ENCODE assay signal across 8 cellular contexts in the genomic region with DNA sequence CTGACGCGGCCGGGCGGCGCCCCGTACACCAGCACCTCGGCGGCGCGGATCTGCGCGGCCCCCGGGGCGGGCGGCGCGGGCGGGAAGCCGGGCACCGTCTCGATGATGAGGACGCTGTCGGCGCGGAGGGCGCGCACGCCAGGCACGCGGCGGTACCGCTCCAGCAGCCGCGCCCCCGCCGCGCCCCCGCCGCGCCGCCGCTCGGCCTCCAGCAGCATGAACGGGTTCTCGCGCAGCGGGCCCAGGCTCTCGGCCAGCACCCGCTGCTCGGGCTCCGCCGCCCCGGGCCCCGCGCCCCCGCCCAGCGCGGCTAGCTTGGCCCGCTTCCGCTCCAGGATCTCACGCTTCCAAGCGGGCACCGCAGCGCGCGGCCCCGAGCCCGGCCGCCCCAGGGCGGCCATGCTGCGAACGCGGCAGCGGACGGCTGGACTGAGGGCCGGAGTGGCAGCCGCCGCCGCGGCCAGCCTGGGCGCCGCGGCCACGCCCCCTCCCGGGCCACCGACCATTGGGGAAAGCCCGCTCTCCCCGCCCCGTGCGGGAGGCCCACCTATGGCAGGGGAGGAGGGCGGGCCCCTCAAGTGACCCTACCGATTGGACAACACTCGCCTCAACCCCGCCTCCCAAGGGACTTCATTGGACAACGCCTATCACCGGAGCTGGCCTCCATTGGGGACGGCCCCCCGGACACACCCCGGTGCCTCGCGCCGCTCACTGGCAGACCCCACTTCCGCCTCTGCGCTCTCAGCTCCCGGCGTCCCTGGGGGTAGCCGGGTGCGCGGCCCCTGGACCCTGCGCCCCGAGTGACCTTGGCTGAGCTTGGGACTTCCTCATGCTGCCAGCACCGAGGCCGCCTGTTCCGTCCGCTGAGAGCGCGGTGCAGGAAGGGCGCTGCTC. TPM values are rescaled to one million over a fixed set of nuclear protein-coding genes. Genes with fewer than 3 reads are reported as not detected.
DNase-seq lines count a peak whose midpoint lies in the region; ATAC-seq and TF ChIP-seq lines count a peak whose summit lies in the region.

A gene with protein sequence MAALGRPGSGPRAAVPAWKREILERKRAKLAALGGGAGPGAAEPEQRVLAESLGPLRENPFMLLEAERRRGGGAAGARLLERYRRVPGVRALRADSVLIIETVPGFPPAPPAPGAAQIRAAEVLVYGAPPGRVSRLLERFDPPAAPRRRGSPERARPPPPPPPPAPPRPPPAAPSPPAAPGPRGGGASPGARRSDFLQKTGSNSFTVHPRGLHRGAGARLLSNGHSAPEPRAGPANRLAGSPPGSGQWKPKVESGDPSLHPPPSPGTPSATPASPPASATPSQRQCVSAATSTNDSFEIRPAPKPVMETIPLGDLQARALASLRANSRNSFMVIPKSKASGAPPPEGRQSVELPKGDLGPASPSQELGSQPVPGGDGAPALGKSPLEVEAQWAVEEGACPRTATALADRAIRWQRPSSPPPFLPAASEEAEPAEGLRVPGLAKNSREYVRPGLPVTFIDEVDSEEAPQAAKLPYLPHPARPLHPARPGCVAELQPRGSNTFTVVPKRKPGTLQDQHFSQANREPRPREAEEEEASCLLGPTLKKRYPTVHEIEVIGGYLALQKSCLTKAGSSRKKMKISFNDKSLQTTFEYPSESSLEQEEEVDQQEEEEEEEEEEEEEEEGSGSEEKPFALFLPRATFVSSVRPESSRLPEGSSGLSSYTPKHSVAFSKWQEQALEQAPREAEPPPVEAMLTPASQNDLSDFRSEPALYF (minus strand): TSS at position 431 of the 894 bp plus-strand sequence. CDS start 30 bp downstream, at position 401.

- peaks cover 20% of the 10 kb centered on the region for H3K4me1 Mint-ChIP-seq in activated T-helper 2 cell treated with anti-CD3 and anti-CD28 coated beads, Interferon-gamma antibody, Interleukin-2, Interleukin-4, amounts not matched to agents 10 μg/mL and 5 μg/mL and 100 μg/mL, durations not matched to agents 14 hours and 24 hours and 36 hours (ENCODE audit: low read depth)
- peaks cover 16 to 32% of the 10 kb centered on the region in 2 donors for H3K4me1 Mint-ChIP-seq in natural killer cell

- POLR2A ChIA-PET in RWPE1 (lab: Yijun Ruan, JAX; ENCODE audit: low non-redundant PET): interaction anchor here (0.5 to 0.9 kb wide), 6 partner anchors 22 to 85 kb away, joined by 3 read pairs; a partner anchor contains a TSS

- H3K27ac ChIP-seq in RWPE1: peak within 1 kb of the TSS; percentile 99

- no peak for TF ChIP-seq CTCF in LNCaP clone FGC (IDR thresholded peaks at IDR 0.05; ENCODE audit: control insufficient read depth, extremely low read depth, insufficient read depth)
- TF ChIP-seq CTCF in RWPE1 (conservative IDR thresholded peaks at IDR 0.05; ENCODE audit: low read depth): no peak
- TF ChIP-seq CTCF in natural killer cell (IDR thresholded peaks at IDR 0.05): no peak

- DNase-seq in Daoy (ENCODE audit: low read depth): peak; percentile 100
- DNase-seq in GOT3 (lab: John Stamatoyannopoulos, UW): peak; percentile 94
- peak; percentile 95 for DNase-seq in LNCaP clone FGC (ENCODE audit: low read depth)
- peak; percentile 100 for DNase-seq in RWPE1 (ENCODE audit: low spot score)
- peak; percentile 99 for DNase-seq in activated T-helper 2 cell treated with anti-CD3 and anti-CD28 coated beads, Interferon-gamma antibody, Interleukin-2, Interleukin-4, amounts not matched to agents 10 μg/mL and 5 μg/mL and 100 μg/mL, durations not matched to agents 14 hours and 24 hours and 36 hours (ENCODE audit: low spot score)
- peak; percentile 98 for DNase-seq in fibroblast of peridontal ligament (ENCODE audit: extremely low read depth)
- DNase-seq in natural killer cell: peak; percentile 98
- peak; percentile 99 for DNase-seq in stimulated activated naive CD4-positive, alpha-beta T cell treated with Interleukin-2 at 50 U/mL for 16 hours (lab: John Stamatoyannopoulos, UW)

- intact Hi-C loops in activated T-helper 2 cell treated with anti-CD3 and anti-CD28 coated beads, Interferon-gamma antibody, Interleukin-2, Interleukin-4, amounts not matched to agents 10 μg/mL and 5 μg/mL and 100 μg/mL, durations not matched to agents 14 hours and 24 hours and 36 hours (cut with micrococcal nuclease): loop anchor here (1.0 to 5.0 kb wide), 3 partner anchors 12 to 73 kb away; a partner anchor contains a TSS
- intact Hi-C loops in natural killer cell (cut with micrococcal nuclease): loop anchor here (1.0 to 5.0 kb wide), 2 partner anchors 11 to 42 kb away; a partner anchor contains a TSS

- H3K4me3 ChIP-seq in LNCaP clone FGC (ENCODE audit: low read depth, low read length): peak within 1 kb of the TSS; percentile 70

- CTCF ChIA-PET in RWPE1 (lab: Yijun Ruan, JAX): interaction anchor here (0.6 to 2.6 kb wide), 4 partner anchors 26 to 306 kb away, joined by 3 to 10 read pairs (median 3); a partner anchor contains a TSS

- no peaks in the 10 kb centered on the region for H3K27me3 Mint-ChIP-seq in activated T-helper 2 cell treated with anti-CD3 and anti-CD28 coated beads, Interferon-gamma antibody, Interleukin-2, Interleukin-4, amounts not matched to agents 10 μg/mL and 5 μg/mL and 100 μg/mL, durations not matched to agents 14 hours and 24 hours and 36 hours (ENCODE audit: low read depth)
- H3K27me3 Mint-ChIP-seq in natural killer cell (ENCODE audit: low read depth in 2 of 2): no peaks in the 10 kb centered on the region

- H3K9me3 Mint-ChIP-seq in activated T-helper 2 cell treated with anti-CD3 and anti-CD28 coated beads, Interferon-gamma antibody, Interleukin-2, Interleukin-4, amounts not matched to agents 10 μg/mL and 5 μg/mL and 100 μg/mL, durations not matched to agents 14 hours and 24 hours and 36 hours: no peaks in the 10 kb centered on the region
- no peaks in the 10 kb centered on the region for H3K9me3 Mint-ChIP-seq in natural killer cell

- H3K4me3 Mint-ChIP-seq in activated T-helper 2 cell treated with anti-CD3 and anti-CD28 coated beads, Interferon-gamma antibody, Interleukin-2, Interleukin-4, amounts not matched to agents 10 μg/mL and 5 μg/mL and 100 μg/mL, durations not matched to agents 14 hours and 24 hours and 36 hours (ENCODE audit: low read depth): peak within 1 kb of the TSS; percentile 83
- H3K4me3 Mint-ChIP-seq in natural killer cell: peak within 1 kb of the TSS; percentile 90

- H3K36me3 Mint-ChIP-seq in activated T-helper 2 cell treated with anti-CD3 and anti-CD28 coated beads, Interferon-gamma antibody, Interleukin-2, Interleukin-4, amounts not matched to agents 10 μg/mL and 5 μg/mL and 100 μg/mL, durations not matched to agents 14 hours and 24 hours and 36 hours (ENCODE audit: low read depth): peaks cover 9% of the 10 kb centered on the region
- no peaks in the 10 kb centered on the region for H3K36me3 Mint-ChIP-seq in natural killer cell

- peak; percentile 92 to 99 (median 94) for ATAC-seq in natural killer cell

- H3K27ac Mint-ChIP-seq in activated T-helper 2 cell treated with anti-CD3 and anti-CD28 coated beads, Interferon-gamma antibody, Interleukin-2, Interleukin-4, amounts not matched to agents 10 μg/mL and 5 μg/mL and 100 μg/mL, durations not matched to agents 14 hours and 24 hours and 36 hours: peak within 1 kb of the TSS; percentile 69
- H3K27ac Mint-ChIP-seq in natural killer cell: peak within 1 kb of the TSS; percentile 83 to 86

RNA-seq across cellular contexts. Expression of the gene that starts here (rescaled TPM):
- total RNA-seq in Daoy (2014; rRNA removed; shearing (Covaris generic)): 11.7 and 12.8 TPM in 2 replicates
- 16.4 and 18.2 TPM in 2 replicates for total RNA-seq in activated T-helper 2 cell treated with anti-CD3 and anti-CD28 coated beads, Interferon-gamma antibody, Interleukin-2, Interleukin-4, amounts not matched to agents 10 μg/mL and 5 μg/mL and 100 μg/mL, durations not matched to agents 14 hours and 24 hours and 36 hours
- 10 to 100 TPM in 1 of 3 donors, 1 to 10 TPM in 2; 8.2 to 10.6 (median 8.4) TPM for total RNA-seq in natural killer cell

Comparison
In these comparisons a context has a peak if more than half of its experiments do, and no peak if none do; other contexts are left out.
1. Peak in every context shown above with its lines: DNase-seq, ATAC-seq, H3K4me3 ChIP-seq and H3K27ac ChIP-seq.